ENCODE assay signal across 22 cellular contexts in genomic region chrX:140526138-140526537, GRCh38. TPM values are rescaled to one million over a fixed set of nuclear protein-coding genes. Genes with fewer than 3 reads are reported as not detected.
DNase-seq lines count a peak whose midpoint lies in the region; ATAC-seq and TF ChIP-seq lines count a peak whose summit lies in the region.
"Had no signal": no experiment of that assay in that cellular context is flagged by ENCODE, and none has a peak within 500 bp of the region (broad histone marks: within the 10 kb centered on the region; RNA-seq: fewer than 3 reads in every experiment).

No MANE protein-coding gene starts in this region.

- no peaks in the 10 kb centered on the region for H3K27me3 Mint-ChIP-seq in endothelial cell (ENCODE audit: unreplicated experiment)
- peaks cover 39% of the 10 kb centered on the region for H3K27me3 Mint-ChIP-seq in progenitor cell of endocrine pancreas
- H3K27me3 Mint-ChIP-seq: activated CD4-positive, alpha-beta T cell treated with anti-CD3 and anti-CD28 coated beads, Interleukin-2, amount 10 ng/mL, durations not matched to agents 7 days and 5 days; stimulated activated memory B cell treated with anti-CD40 and anti-IgM and Interleukin-4, amounts not matched to agents 10 μg/mL and 1 μg/mL and 100 μg/mL, for 72 hours had no signal

- TF ChIP-seq CTCF in endothelial cell (IDR thresholded peaks at IDR 0.05; ENCODE audit: unreplicated experiment): no peak
- no peak for TF ChIP-seq CTCF in progenitor cell of endocrine pancreas (IDR thresholded peaks at IDR 0.05; ENCODE audit: unreplicated experiment)

- no peaks in the 10 kb centered on the region for H3K4me1 Mint-ChIP-seq in endothelial cell (ENCODE audit: unreplicated experiment)
- H3K4me1 Mint-ChIP-seq in progenitor cell of endocrine pancreas (ENCODE audit: low read depth): peaks cover 7% of the 10 kb centered on the region
- H3K4me1 Mint-ChIP-seq: activated CD4-positive, alpha-beta T cell treated with anti-CD3 and anti-CD28 coated beads, Interleukin-2, amount 10 ng/mL, durations not matched to agents 7 days and 5 days; stimulated activated memory B cell treated with anti-CD40 and anti-IgM and Interleukin-4, amounts not matched to agents 10 μg/mL and 1 μg/mL and 100 μg/mL, for 72 hours had no signal

- H3K9me3 Mint-ChIP-seq in endothelial cell (ENCODE audit: unreplicated experiment): no peaks in the 10 kb centered on the region
- H3K9me3 Mint-ChIP-seq in progenitor cell of endocrine pancreas (ENCODE audit: low read depth): no peaks in the 10 kb centered on the region
- H3K9me3 Mint-ChIP-seq: activated CD4-positive, alpha-beta T cell treated with anti-CD3 and anti-CD28 coated beads, Interleukin-2, amount 10 ng/mL, durations not matched to agents 7 days and 5 days; stimulated activated memory B cell treated with anti-CD40 and anti-IgM and Interleukin-4, amounts not matched to agents 10 μg/mL and 1 μg/mL and 100 μg/mL, for 72 hours had no signal

- DNase-seq in ELF-1 (ENCODE audit: low read depth, low spot score): peak; percentile 83
- peak; percentile 23 for DNase-seq in MV-4-11 (lab: John Stamatoyannopoulos, UW)
- no peak for DNase-seq in endothelial cell (ENCODE audit: low spot score)
- no peak for DNase-seq in progenitor cell of endocrine pancreas (ENCODE audit: low spot score, unreplicated experiment)
- DNase-seq in T-helper 2 cell: no peak
- DNase-seq: activated CD4-positive, alpha-beta T cell treated with anti-CD3 and anti-CD28 coated beads, Interleukin-2, amount 10 ng/mL, durations not matched to agents 7 days and 5 days; activated CD8-positive, alpha-beta memory T cell treated with anti-CD3 and anti-CD28 coated beads, Interleukin-2, amount 50 U/mL, for 48 hours; activated gamma-delta T cell treated with Interleukin-2 at 50 U/mL for 16 hours; aorta; colonic mucosa; foreskin melanocyte; left colon; NCI-H1694; RPMI8226 had no signal

- ATAC-seq in GM21526 (IDR thresholded peaks at IDR 0.05; ENCODE audit: low FRiP score, unreplicated experiment) (no peak), GM21360 (IDR thresholded peaks at IDR 0.05; ENCODE audit: unreplicated experiment) (no peak), GM21381 (IDR thresholded peaks at IDR 0.05; ENCODE audit: unreplicated experiment) (no peak)
- ATAC-seq: left colon; stimulated activated memory B cell treated with anti-CD40 and anti-IgM and Interleukin-4, amounts not matched to agents 10 μg/mL and 1 μg/mL and 100 μg/mL, for 72 hours had no signal

- peak overlapping the region; percentile 48 for H3K27ac Mint-ChIP-seq in endothelial cell (ENCODE audit: unreplicated experiment)
- H3K27ac Mint-ChIP-seq in progenitor cell of endocrine pancreas: peak overlapping the region; percentile 2
- H3K27ac Mint-ChIP-seq: activated CD4-positive, alpha-beta T cell treated with anti-CD3 and anti-CD28 coated beads, Interleukin-2, amount 10 ng/mL, durations not matched to agents 7 days and 5 days; stimulated activated memory B cell treated with anti-CD40 and anti-IgM and Interleukin-4, amounts not matched to agents 10 μg/mL and 1 μg/mL and 100 μg/mL, for 72 hours had no signal

- H3K4me3 Mint-ChIP-seq in endothelial cell (ENCODE audit: unreplicated experiment) (no peak overlapping the region), progenitor cell of endocrine pancreas (ENCODE audit: low read depth) (no peak overlapping the region)
- H3K4me3 Mint-ChIP-seq: activated CD4-positive, alpha-beta T cell treated with anti-CD3 and anti-CD28 coated beads, Interleukin-2, amount 10 ng/mL, durations not matched to agents 7 days and 5 days; stimulated activated memory B cell treated with anti-CD40 and anti-IgM and Interleukin-4, amounts not matched to agents 10 μg/mL and 1 μg/mL and 100 μg/mL, for 72 hours had no signal

- no peaks in the 10 kb centered on the region for H3K36me3 Mint-ChIP-seq in endothelial cell (ENCODE audit: low read depth, unreplicated experiment)
- H3K36me3 Mint-ChIP-seq in progenitor cell of endocrine pancreas (ENCODE audit: insufficient read depth): no peaks in the 10 kb centered on the region
- H3K36me3 Mint-ChIP-seq: stimulated activated memory B cell treated with anti-CD40 and anti-IgM and Interleukin-4, amounts not matched to agents 10 μg/mL and 1 μg/mL and 100 μg/mL, for 72 hours had no signal

RNA-seq across cellular contexts. Expression of gene SOX3, which starts 21.3 kb away (rescaled TPM):
- 0.49 TPM for total RNA-seq in endothelial cell (ENCODE audit: unreplicated experiment)
- 21.7 and 24.3 TPM in 2 replicates for total RNA-seq in progenitor cell of endocrine pancreas
- total RNA-seq: activated CD4-positive, alpha-beta T cell treated with anti-CD3 and anti-CD28 coated beads, Interleukin-2, amount 10 ng/mL, durations not matched to agents 7 days and 5 days; aorta; colonic mucosa; Daoy; left colon; mononuclear cell; renal cortical epithelial cell; tibial nerve had no signal

Comparison
In these comparisons a context has a peak if more than half of its experiments do, and no peak if none do; other contexts are left out.
1. DNase-seq: peak in ELF-1 (single experiment) and MV-4-11 (single experiment); none in endothelial cell (single experiment), progenitor cell of endocrine pancreas (single experiment) and T-helper 2 cell (0 of 5).
2. RNA of gene SOX3, which starts 21.3 kb away (total RNA-seq): 21.7 to 24.3 TPM in progenitor cell of endocrine pancreas; 0.49 TPM in endothelial cell (single experiment); every median in the first group is over 10 times any median in the second.